Comparison of ENCODE assay signal across 15 cellular contexts in the genomic region with DNA sequence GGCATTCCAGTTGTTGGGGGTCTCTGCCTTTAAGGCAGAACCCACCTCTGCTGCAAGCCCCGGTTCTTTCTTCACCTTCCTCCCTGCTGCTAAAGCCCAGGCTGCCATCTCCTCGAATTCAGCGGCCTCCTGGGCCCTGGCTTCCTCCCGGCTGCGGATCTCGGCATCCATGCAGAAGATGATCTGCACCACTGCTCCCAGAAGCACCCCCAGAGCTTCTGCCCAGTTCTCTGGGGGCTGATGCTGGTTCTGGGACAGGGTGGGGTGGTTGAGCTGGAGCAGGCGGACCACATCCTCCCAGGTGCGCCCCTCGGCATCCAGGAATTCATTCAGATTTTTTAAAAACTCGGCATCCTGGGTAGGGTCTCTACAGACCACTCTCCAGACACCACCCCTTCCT. TPM values are rescaled to one million over a fixed set of nuclear protein-coding genes. Genes with fewer than 3 reads are reported as not detected.
DNase-seq lines count a peak whose midpoint lies in the region; ATAC-seq and TF ChIP-seq lines count a peak whose summit lies in the region.
"Had no signal": no experiment of that assay in that cellular context is flagged by ENCODE, and none has a peak within 500 bp of the region (broad histone marks: within the 10 kb centered on the region; RNA-seq: fewer than 3 reads in every experiment).

No MANE protein-coding gene starts in this region.

- POLR2A ChIA-PET in RWPE1 (lab: Yijun Ruan, JAX; ENCODE audit: low non-redundant PET), result interaction anchor here (0.5 kb wide), 1 partner anchor 97 kb away, joined by 3 read pairs; no protein-coding TSS in a partner anchor
- POLR2A ChIA-PET in activated CD4-positive, alpha-beta T cell treated with anti-CD3 and anti-CD28 coated beads, Interleukin-2, amount 10 ng/mL, durations not matched to agents 7 days and 5 days (lab: Charles Lee), result no interaction called here

- no peaks in the 10 kb centered on the region; the same call in 1 of the 2 replicates for H3K36me3 ChIP-seq in BE2C
- H3K36me3 ChIP-seq in neuronal stem cell (replicated peaks in 1 of 2; ENCODE audit: control insufficient read depth in 2 of 2, insufficient read depth in 2 of 2, low read length in 2 of 2), result peaks cover 19 to 44% of the 10 kb centered on the region in 2 donors
- H3K36me3 ChIP-seq: suprapubic skin had no signal

- H3K4me2 ChIP-seq in neuronal stem cell (ENCODE audit: insufficient read depth, low read length, poor library complexity, severe bottlenecking), result peak overlapping the region; percentile 66

- H3K27me3 Mint-ChIP-seq in glutamatergic neuron (ENCODE audit: unreplicated experiment), result peaks cover 3% of the 10 kb centered on the region
- peaks cover 43% of the 10 kb centered on the region for H3K27me3 Mint-ChIP-seq in activated CD4-positive, alpha-beta T cell treated with anti-CD3 and anti-CD28 coated beads, Interleukin-2, amount 10 ng/mL, durations not matched to agents 7 days and 5 days

- H2AK5ac ChIP-seq in neuronal stem cell (ENCODE audit: low read depth, low read length), result no peak overlapping the region

- H3K4me3 ChIP-seq in BE2C (ENCODE audit: low read depth, low read length), result peak overlapping the region; percentile 75
- peak overlapping the region; percentile 76 to 88 for H3K4me3 ChIP-seq in neuronal stem cell (ENCODE audit: low read length in 2 of 2)

- no peak overlapping the region for H2AFZ ChIP-seq in neuronal stem cell (ENCODE audit: low read length)

- TF ChIP-seq CTCF in BE2C (IDR thresholded peaks at IDR 0.05; ENCODE audit: low read depth, low read length), result no peak
- TF ChIP-seq CTCF in RWPE1 (conservative IDR thresholded peaks at IDR 0.05; ENCODE audit: low read depth), result no peak
- no peak for TF ChIP-seq CTCF in glutamatergic neuron (IDR thresholded peaks at IDR 0.05; ENCODE audit: partially characterized antibody, unreplicated experiment)

- no peak for ATAC-seq in HG03025 (IDR thresholded peaks at IDR 0.05; ENCODE audit: low FRiP score, unreplicated experiment)

- no peak overlapping the region for H2BK5ac ChIP-seq in neuronal stem cell (ENCODE audit: low read length)

- H3K4me1 Mint-ChIP-seq in glutamatergic neuron (ENCODE audit: low read depth, unreplicated experiment), result peaks cover 3% of the 10 kb centered on the region
- no peaks in the 10 kb centered on the region for H3K4me1 Mint-ChIP-seq in activated CD4-positive, alpha-beta T cell treated with anti-CD3 and anti-CD28 coated beads, Interleukin-2, amount 10 ng/mL, durations not matched to agents 7 days and 5 days

- CTCF ChIA-PET in RWPE1 (lab: Yijun Ruan, JAX), result interaction anchor here (0.6 kb wide), 1 partner anchor 202 kb away, joined by 3 read pairs; no protein-coding TSS in a partner anchor
- CTCF ChIA-PET in activated CD4-positive, alpha-beta T cell treated with anti-CD3 and anti-CD28 coated beads, Interleukin-2, amount 10 ng/mL, durations not matched to agents 7 days and 5 days (lab: Charles Lee), result no interaction called here

- H3K18ac ChIP-seq in neuronal stem cell (ENCODE audit: low read length), result no peak overlapping the region

- no peak overlapping the region for H4K91ac ChIP-seq in neuronal stem cell (ENCODE audit: low read depth, low read length, poor library complexity)

- no peak overlapping the region for H3K23ac ChIP-seq in neuronal stem cell (ENCODE audit: low read depth, low read length, poor library complexity)

- peaks cover 2% of the 10 kb centered on the region for H3K9me3 Mint-ChIP-seq in glutamatergic neuron (ENCODE audit: unreplicated experiment)
- H3K9me3 Mint-ChIP-seq in activated CD4-positive, alpha-beta T cell treated with anti-CD3 and anti-CD28 coated beads, Interleukin-2, amount 10 ng/mL, durations not matched to agents 7 days and 5 days, result no peaks in the 10 kb centered on the region

- no peak overlapping the region for H2BK120ac ChIP-seq in neuronal stem cell (ENCODE audit: low read depth, low read length)

- no peaks in the 10 kb centered on the region for H3K9me3 ChIP-seq in BE2C
- peaks cover 0 to 6% of the 10 kb centered on the region in 2 donors for H3K9me3 ChIP-seq in neuronal stem cell (replicated peaks in 1 of 2; ENCODE audit: control insufficient read depth in 2 of 2, insufficient read depth in 1 of 2, low read depth in 1 of 2, low read length in 2 of 2)
- H3K9me3 ChIP-seq: psoas muscle, suprapubic skin had no signal

- no peak overlapping the region for H4K8ac ChIP-seq in neuronal stem cell (ENCODE audit: low read depth, low read length)

- H3K27ac ChIP-seq in RWPE1, result peak overlapping the region; percentile 65
- no peak overlapping the region for H3K27ac ChIP-seq in neuronal stem cell (replicated peaks; ENCODE audit: low read length)
- H3K27ac ChIP-seq: suprapubic skin had no signal

- no peak overlapping the region for H2BK15ac ChIP-seq in neuronal stem cell (ENCODE audit: low read length)

- H3K14ac ChIP-seq in neuronal stem cell (ENCODE audit: low read length), result no peak overlapping the region

- peak overlapping the region; percentile 78 for H3K4me3 Mint-ChIP-seq in glutamatergic neuron (ENCODE audit: unreplicated experiment)
- H3K4me3 Mint-ChIP-seq in activated CD4-positive, alpha-beta T cell treated with anti-CD3 and anti-CD28 coated beads, Interleukin-2, amount 10 ng/mL, durations not matched to agents 7 days and 5 days, result no peak overlapping the region

- no peak overlapping the region for H3K4ac ChIP-seq in neuronal stem cell (ENCODE audit: low read length)

- no CpG with 5 or more reads among the region's 10 CpGs for WGBS in neuronal stem cell (ENCODE audit: extremely low coverage in 2 of 2, insufficient read length in 2 of 2, insufficient replicate concordance in 1 of 2), 2 donors

- peaks cover 10% of the 10 kb centered on the region for H3K79me1 ChIP-seq in neuronal stem cell (ENCODE audit: low read depth, low read length)

- DNase-seq in BE2C (no peak), RWPE1 (ENCODE audit: low spot score) (no peak), glutamatergic neuron (no peak), neuronal stem cell (ENCODE audit: low spot score) (no peak), hippocampal formation (lab: John Stamatoyannopoulos, UW) (no peak), GM19238 (ENCODE audit: insufficient read length, low spot score) (no peak)
- no peak for DNase-seq in activated CD4-positive, alpha-beta T cell treated with anti-CD3 and anti-CD28 coated beads, Interleukin-2, amount 10 ng/mL, durations not matched to agents 7 days and 5 days
- DNase-seq: effector CD8-positive, alpha-beta T cell; NCI-H187 treated with DMSO at 0.1 percent for 48 hours; NCI-H524 treated with DMSO at 0.1 percent for 48 hours; SW 1271 had no signal

- H3K27me3 ChIP-seq in BE2C (no peaks in the 10 kb centered on the region), neuronal stem cell (ENCODE audit: control insufficient read depth in 3 of 3, insufficient read depth in 3 of 3, low read depth in 1 of 3, low read length in 3 of 3) (no peaks in the 10 kb centered on the region)

- no peak overlapping the region for H3K9ac ChIP-seq in neuronal stem cell (ENCODE audit: low read depth, low read length, poor library complexity)

- H2BK12ac ChIP-seq in neuronal stem cell (ENCODE audit: low read length), result no peak overlapping the region

- no peak overlapping the region for H3K27ac Mint-ChIP-seq in glutamatergic neuron (ENCODE audit: unreplicated experiment)
- no peak overlapping the region for H3K27ac Mint-ChIP-seq in activated CD4-positive, alpha-beta T cell treated with anti-CD3 and anti-CD28 coated beads, Interleukin-2, amount 10 ng/mL, durations not matched to agents 7 days and 5 days

- H3K36me3 Mint-ChIP-seq in glutamatergic neuron (ENCODE audit: unreplicated experiment), result peaks cover 6% of the 10 kb centered on the region
- no peaks in the 10 kb centered on the region for H3K36me3 Mint-ChIP-seq in activated CD4-positive, alpha-beta T cell treated with anti-CD3 and anti-CD28 coated beads, Interleukin-2, amount 10 ng/mL, durations not matched to agents 7 days and 5 days (ENCODE audit: low read depth)

- H3K4me1 ChIP-seq in BE2C (no peaks in the 10 kb centered on the region), neuronal stem cell (ENCODE audit: control insufficient read depth in 2 of 2, insufficient read depth in 1 of 2, low read depth in 1 of 2, low read length in 2 of 2) (peaks cover 10 to 19% of the 10 kb centered on the region in 2 donors)

RNA-seq across cellular contexts. Expression of a gene that starts 1.0 kb away (rescaled TPM):
- polyA plus RNA-seq in BE2C (2012; ENCODE audit: insufficient read depth, insufficient read length, low read depth), result 14.3 TPM
- 14.1 TPM for total RNA-seq in glutamatergic neuron (ENCODE audit: unreplicated experiment)
- polyA plus RNA-seq in neuronal stem cell (2013, experiment 1 of 2), result 41.6 TPM
- 41.3 TPM for polyA plus RNA-seq in neuronal stem cell (2013, experiment 2 of 2)
- not detected for total RNA-seq in activated CD4-positive, alpha-beta T cell treated with anti-CD3 and anti-CD28 coated beads, Interleukin-2, amount 10 ng/mL, durations not matched to agents 7 days and 5 days

RNA-seq across cellular contexts. Expression of a gene that starts 25.3 kb away (rescaled TPM):
- polyA plus RNA-seq in BE2C (2012; ENCODE audit: insufficient read depth, insufficient read length, low read depth), result 0.40 TPM
- 0.76 TPM for total RNA-seq in glutamatergic neuron (ENCODE audit: unreplicated experiment)
- 1.1 TPM for polyA plus RNA-seq in neuronal stem cell (2013, experiment 1 of 2)
- polyA plus RNA-seq in neuronal stem cell (2013, experiment 2 of 2), result 1.1 TPM
- total RNA-seq in activated CD4-positive, alpha-beta T cell treated with anti-CD3 and anti-CD28 coated beads, Interleukin-2, amount 10 ng/mL, durations not matched to agents 7 days and 5 days, result under 1 TPM; 0.06 to 0.07 TPM
- polyA plus RNA-seq: keratinocyte had no signal

RNA-seq across cellular contexts. Expression of a gene that starts 41.6 kb away (rescaled TPM):
- polyA plus RNA-seq in BE2C (2012; ENCODE audit: insufficient read depth, insufficient read length, low read depth), result 0.65 TPM
- 5.3 TPM for total RNA-seq in glutamatergic neuron (ENCODE audit: unreplicated experiment)
- 0.52 TPM for polyA plus RNA-seq in neuronal stem cell (2013, experiment 1 of 2)
- 0.47 TPM for polyA plus RNA-seq in neuronal stem cell (2013, experiment 2 of 2)
- not detected for total RNA-seq in activated CD4-positive, alpha-beta T cell treated with anti-CD3 and anti-CD28 coated beads, Interleukin-2, amount 10 ng/mL, durations not matched to agents 7 days and 5 days
- total RNA-seq: psoas muscle had no signal
- polyA plus RNA-seq: keratinocyte had no signal

RNA-seq across cellular contexts. Expression of a gene that starts 57.0 kb away (rescaled TPM):
- polyA plus RNA-seq in BE2C (2012; ENCODE audit: insufficient read depth, insufficient read length, low read depth), result not detected
- 6.3 TPM for total RNA-seq in glutamatergic neuron (ENCODE audit: unreplicated experiment)
- 7.0 TPM for polyA plus RNA-seq in neuronal stem cell (2013, experiment 1 of 2)
- 7.6 TPM for polyA plus RNA-seq in neuronal stem cell (2013, experiment 2 of 2)
- total RNA-seq in activated CD4-positive, alpha-beta T cell treated with anti-CD3 and anti-CD28 coated beads, Interleukin-2, amount 10 ng/mL, durations not matched to agents 7 days and 5 days, result not detected

Comparison
In these comparisons a context has a peak if more than half of its experiments do, and no peak if none do; other contexts are left out.
1. RNA of a gene that starts 1.0 kb away (total RNA-seq): 14.1 TPM in glutamatergic neuron (single experiment); not detected in activated CD4-positive, alpha-beta T cell treated with anti-CD3 and anti-CD28 coated beads, Interleukin-2, amount 10 ng/mL, durations not matched to agents 7 days and 5 days; every median in the first group is over 10 times any median in the second.